ENCODE assay signal across 23 cellular contexts in genomic region chr5:178644826-178645545, GRCh38. TPM values are rescaled to one million over a fixed set of nuclear protein-coding genes. Genes with fewer than 3 reads are reported as not detected.
DNase-seq lines count a peak whose midpoint lies in the region; ATAC-seq and TF ChIP-seq lines count a peak whose summit lies in the region.
"Had no signal": no experiment of that assay in that cellular context is flagged by ENCODE, and none has a peak within 500 bp of the region (broad histone marks: within the 10 kb centered on the region; RNA-seq: fewer than 3 reads in every experiment).

No MANE protein-coding gene starts in this region.

- ATAC-seq in natural killer cell, result peak in 2 of 3 donors; percentile 51 to 68
- no peak for ATAC-seq in GM21825 (IDR thresholded peaks at IDR 0.05; ENCODE audit: unreplicated experiment)
- ATAC-seq: HCT116 had no signal

- H3K9me3 ChIP-seq in GM23248 (ENCODE audit: low read depth), result no peaks in the 10 kb centered on the region
- H3K9me3 ChIP-seq: transverse colon had no signal

- H3K27me3 ChIP-seq in GM23248 (replicated peaks; ENCODE audit: insufficient read depth), result no peaks in the 10 kb centered on the region
- H3K27me3 ChIP-seq: BLaER1 treated with 17β-estradiol and CSF1 and Interleukin-3, amounts not matched to agents 10 nM and 100 nM; transverse colon had no signal

- H3K27me3 Mint-ChIP-seq in endothelial cell (ENCODE audit: unreplicated experiment), result peaks cover 12% of the 10 kb centered on the region
- peaks cover 14 to 19% of the 10 kb centered on the region in 2 donors for H3K27me3 Mint-ChIP-seq in natural killer cell (ENCODE audit: low read depth in 2 of 2)

- H3K4me1 ChIP-seq in GM23248 (ENCODE audit: insufficient read depth), result peaks cover 10% of the 10 kb centered on the region; the same call in 1 of the 2 replicates
- H3K4me1 ChIP-seq: transverse colon had no signal

- H3K9ac ChIP-seq in GM23248, result no peak overlapping the region
- H3K9ac ChIP-seq: BLaER1 treated with 17β-estradiol and CSF1 and Interleukin-3, amounts not matched to agents 10 nM and 100 nM had no signal

- H2AFZ ChIP-seq in GM23248, result no peak overlapping the region; the same call in 1 of the 2 replicates

- no peaks in the 10 kb centered on the region for H4K20me1 ChIP-seq in GM23248 (ENCODE audit: insufficient read depth)
- H4K20me1 ChIP-seq: BLaER1 treated with 17β-estradiol and CSF1 and Interleukin-3, amounts not matched to agents 10 nM and 100 nM had no signal

- no peak overlapping the region for H3K4me3 ChIP-seq in GM23248
- H3K4me3 ChIP-seq: BLaER1 treated with 17β-estradiol and CSF1 and Interleukin-3, amounts not matched to agents 10 nM and 100 nM; coronary artery; transverse colon had no signal

- no peak overlapping the region for H3K4me2 ChIP-seq in GM23248 (ENCODE audit: unreplicated experiment)

- peaks cover 23% of the 10 kb centered on the region for H3K36me3 Mint-ChIP-seq in endothelial cell (ENCODE audit: low read depth, unreplicated experiment)
- H3K36me3 Mint-ChIP-seq in natural killer cell, result no peaks in the 10 kb centered on the region

- H3K9me3 Mint-ChIP-seq in endothelial cell (ENCODE audit: unreplicated experiment) (peaks cover 14% of the 10 kb centered on the region), natural killer cell (no peaks in the 10 kb centered on the region)

- DNase-seq in GM23248 (peak; percentile 63), RKO (ENCODE audit: low spot score) (peak; percentile 26), endothelial cell (ENCODE audit: low spot score) (no peak), natural killer cell (no peak), NCI-H748 treated with DMSO at 0.1 percent for 48 hours (lab: John Stamatoyannopoulos, UW) (no peak)
- DNase-seq in activated CD8-positive, alpha-beta memory T cell treated with anti-CD3 and anti-CD28 coated beads for 24 hours, result no peak
- DNase-seq: activated CD4-positive, CD25-positive, alpha-beta regulatory T cell; activated gamma-delta T cell treated with Interleukin-2 at 50 U/mL for 16 hours; mesenchymal stem cell; NCI-H2081; nephron progenitor cell; SIG-M5; transverse colon had no signal

- in situ Hi-C loops in GM23248 (cut with MboI), result no loop called here

- TF ChIP-seq CTCF in endothelial cell (IDR thresholded peaks at IDR 0.05; ENCODE audit: unreplicated experiment) (no peak), natural killer cell (IDR thresholded peaks at IDR 0.05) (no peak)

- H3K79me2 ChIP-seq in GM23248 (ENCODE audit: insufficient read depth), result no peaks in the 10 kb centered on the region

- peaks cover 9% of the 10 kb centered on the region for H3K4me1 Mint-ChIP-seq in endothelial cell (ENCODE audit: unreplicated experiment)
- peaks cover 0 to 10% of the 10 kb centered on the region in 2 donors for H3K4me1 Mint-ChIP-seq in natural killer cell
- H3K4me1 Mint-ChIP-seq: nephron progenitor cell had no signal

- H3K9me2 ChIP-seq in GM23248 (ENCODE audit: insufficient read depth), result no peaks in the 10 kb centered on the region

- WGBS in GM23248 (ENCODE audit: low coverage in 1 of 2, low lambda C conversion rate in 2 of 2, missing lambda C conversion rate in 2 of 2), 2 experiments, result 22 to 28% methylated on average over 7 of the region's 7 CpGs

- H3K27ac ChIP-seq in GM23248, result no peak overlapping the region
- H3K27ac ChIP-seq: BLaER1 treated with 17β-estradiol and CSF1 and Interleukin-3, amounts not matched to agents 10 nM and 100 nM; coronary artery; epithelial cell of prostate; transverse colon had no signal

- H3K4me3 Mint-ChIP-seq in endothelial cell (ENCODE audit: unreplicated experiment) (peak overlapping the region; percentile 4), natural killer cell (no peak overlapping the region)
- H3K4me3 Mint-ChIP-seq: nephron progenitor cell; T-helper 1 cell treated with Interleukin-12 subunit alpha and Interleukin-12 subunit beta and Interleukin-4 antibody, amounts not matched to agents 30 μg/mL and 1 μg/mL, for 36 hours had no signal

- 0 out of 2 replicates have a peak, but pooled peaks cover 3% of the 10 kb centered on the region for H3F3A ChIP-seq in GM23248 (ENCODE audit: insufficient read depth)

- no peaks in the 10 kb centered on the region for H3K36me3 ChIP-seq in GM23248 (ENCODE audit: low read depth)
- H3K36me3 ChIP-seq: BLaER1 treated with 17β-estradiol and CSF1 and Interleukin-3, amounts not matched to agents 10 nM and 100 nM; transverse colon had no signal

- intact Hi-C loops in natural killer cell (cut with micrococcal nuclease), result no loop called here

- no peak overlapping the region for H3K27ac Mint-ChIP-seq in endothelial cell (ENCODE audit: unreplicated experiment)
- no peak overlapping the region for H3K27ac Mint-ChIP-seq in natural killer cell
- H3K27ac Mint-ChIP-seq: nephron progenitor cell; T-helper 1 cell treated with Interleukin-12 subunit alpha and Interleukin-12 subunit beta and Interleukin-4 antibody, amounts not matched to agents 30 μg/mL and 1 μg/mL, for 36 hours had no signal

RNA-seq across cellular contexts. Expression of gene CLK4, which starts 18.1 kb away (rescaled TPM):
- 14.1 and 19.0 TPM in 2 replicates for total RNA-seq in GM23248 (2014; rRNA removed; shearing (Covaris generic))
- 11.0 and 11.8 TPM in 2 replicates for polyA plus RNA-seq in GM23248 (2016; fragmentation: Nextera tagmentation; extraction: Ambion mirVana)
- total RNA-seq in endothelial cell (ENCODE audit: unreplicated experiment) (19.9 TPM), natural killer cell (10 to 100 TPM; 71.2 to 81.8 (median 78.0) TPM)

RNA-seq across cellular contexts. Expression of gene COL23A1, which starts 54.8 kb away (rescaled TPM):
- total RNA-seq in GM23248 (2014; rRNA removed; shearing (Covaris generic)), result not detected in 2 replicates
- not detected in 2 replicates for polyA plus RNA-seq in GM23248 (2016; fragmentation: Nextera tagmentation; extraction: Ambion mirVana)
- total RNA-seq in endothelial cell (ENCODE audit: unreplicated experiment), result 75.2 TPM
- under 1 TPM in 1 of 3 donors, not detected in 2; 0.15 TPM for total RNA-seq in natural killer cell
- total RNA-seq: glomerular endothelial cell, HT-29, NCI-H460, pulmonary artery endothelial cell had no signal

Comparison
In these comparisons a context has a peak if more than half of its experiments do, and no peak if none do; other contexts are left out.
1. DNase-seq: peak in GM23248 (single experiment) and RKO (single experiment); none in endothelial cell (single experiment), natural killer cell (single experiment), activated CD8-positive, alpha-beta memory T cell treated with anti-CD3 and anti-CD28 coated beads for 24 hours (single experiment) and NCI-H748 treated with DMSO at 0.1 percent for 48 hours (single experiment).
2. RNA of gene COL23A1, which starts 54.8 kb away (total RNA-seq): 75.2 TPM in endothelial cell (single experiment); 0.15 TPM in natural killer cell and not detected in GM23248; every median in the first group is over 10 times any median in the second.